8 cellular contexts compared by ENCODE assay signal in the genomic region with DNA sequence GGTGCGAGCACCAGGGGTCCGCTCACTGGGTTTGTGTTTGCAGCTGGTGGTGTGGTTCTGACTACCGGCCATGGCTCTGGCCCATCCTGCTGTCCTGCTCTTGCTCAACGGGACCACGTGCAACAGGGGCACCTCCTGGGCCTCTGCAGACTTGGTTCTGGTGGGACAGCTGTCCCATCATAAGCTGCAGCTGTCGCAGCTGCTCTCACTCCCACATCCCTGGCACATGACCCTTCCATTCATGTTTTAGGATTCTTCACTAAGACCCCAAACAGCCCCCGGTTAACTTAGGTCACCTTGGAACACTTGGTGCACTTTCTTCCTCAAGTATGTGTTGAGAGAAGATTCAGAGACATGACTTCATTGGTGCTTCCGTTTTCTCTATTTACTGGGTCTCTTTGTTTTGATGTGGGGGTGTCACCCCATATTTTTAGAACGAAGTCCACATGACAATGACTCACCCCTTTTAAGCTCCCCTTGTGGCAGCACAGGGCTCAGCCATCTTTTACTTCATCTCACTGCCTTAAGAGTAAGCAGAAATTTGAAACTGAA.
DNase-seq lines count a peak whose midpoint lies in the region; ATAC-seq, FAIRE-seq and TF ChIP-seq lines count a peak whose summit lies in the region.

No MANE protein-coding gene starts in this region.

- no peaks in the 10 kb centered on the region for H3K79me2 ChIP-seq in OCI-LY7 (ENCODE audit: insufficient read depth, low read depth, low read length)

- ATAC-seq in GM21723 (IDR thresholded peaks at IDR 0.05; ENCODE audit: unreplicated experiment), result peak; percentile 64

- no peak overlapping the region for H3K9ac ChIP-seq in kidney (ENCODE audit: low read length in 2 of 2)
- no peak overlapping the region for H3K9ac ChIP-seq in colonic mucosa (ENCODE audit: low read depth in 2 of 2, low read length in 2 of 2)

- H3K4me3 ChIP-seq in GM06990 (replicated peaks; ENCODE audit: low read depth, low read length) (no peak overlapping the region), OCI-LY7 (ENCODE audit: low read depth, low read length, poor library complexity, severe bottlenecking) (no peak overlapping the region), kidney (ENCODE audit: low read length in 2 of 2) (no peak overlapping the region), colonic mucosa (no peak overlapping the region)

- CTCF ChIA-PET in OCI-LY7 (lab: Charles Lee; ENCODE audit: unreplicated experiment), result no interaction called here

- H4K20me1 ChIP-seq in OCI-LY7 (ENCODE audit: insufficient read depth, low read length), result no peaks in the 10 kb centered on the region

- H3K27ac ChIP-seq in OCI-LY7 (ENCODE audit: low read depth, low read length, poor library complexity, severe bottlenecking) (no peak overlapping the region), kidney (ENCODE audit: low read depth in 2 of 2, low read length in 2 of 2) (no peak overlapping the region), colonic mucosa (no peak overlapping the region)

- no TSS peak for BruUV-seq in OCI-LY7 (replicated peaks; lab: Mats Ljungman, UMichigan)

- TF ChIP-seq CTCF in GM06990 (IDR thresholded peaks at IDR 0.05; ENCODE audit: insufficient read depth, low read length, poor library complexity, severe bottlenecking) (peak; percentile 42), OCI-LY7 (conservative IDR thresholded peaks at IDR 0.05; ENCODE audit: low read length) (0 out of 2 replicates have a peak, but pooled peaks have one; percentile 9), kidney (IDR thresholded peaks at IDR 0.05; ENCODE audit: borderline replicate concordance, extremely low read depth, insufficient read depth) (peak; percentile 5), colonic mucosa (IDR thresholded peaks at IDR 0.05) (no peak)

- H3K27me3 ChIP-seq in GM06990 (replicated peaks; ENCODE audit: control insufficient read depth, insufficient read depth, low read length), result 0 out of 2 replicates have a peak, but pooled peaks cover under 1% of the 10 kb centered on the region
- no peaks in the 10 kb centered on the region for H3K27me3 ChIP-seq in colonic mucosa

- no peak overlapping the region for H3K4me2 ChIP-seq in OCI-LY7 (ENCODE audit: low read length)

- H2AFZ ChIP-seq in OCI-LY7 (ENCODE audit: low read length), result no peak overlapping the region

- H3K36me3 ChIP-seq in GM06990 (ENCODE audit: control insufficient read depth, insufficient read depth, low read length), result no peaks in the 10 kb centered on the region
- H3K36me3 ChIP-seq in OCI-LY7 (ENCODE audit: insufficient read depth, low read length), result no peaks in the 10 kb centered on the region
- no peaks in the 10 kb centered on the region for H3K36me3 ChIP-seq in kidney (ENCODE audit: control insufficient read depth in 1 of 2, insufficient read depth in 2 of 2, low read length in 2 of 2)
- H3K36me3 ChIP-seq in colonic mucosa, result no peaks in the 10 kb centered on the region

- POLR2A ChIA-PET in OCI-LY7 (lab: Charles Lee), result no interaction called here

- H3K4me1 ChIP-seq in OCI-LY7 (ENCODE audit: insufficient read depth, low read length, poor library complexity, severe bottlenecking) (no peaks in the 10 kb centered on the region), kidney (ENCODE audit: control insufficient read depth in 1 of 2, insufficient read depth in 1 of 2, low read depth in 1 of 2, low read length in 2 of 2) (no peaks in the 10 kb centered on the region), colonic mucosa (no peaks in the 10 kb centered on the region)

- DNase-seq in GM06990 (ENCODE audit: extremely low read depth, insufficient read length), result no peak
- no peak for DNase-seq in OCI-LY7 (ENCODE audit: low spot score)
- no peak for DNase-seq in kidney
- DNase-seq in NCI-H526 treated with DMSO at 0.1 percent for 48 hours (lab: John Stamatoyannopoulos, UW), result no peak
- DNase-seq in colonic mucosa, result no peak
- no peak for DNase-seq in activated CD8-positive, alpha-beta memory T cell treated with anti-CD3 and anti-CD28 coated beads for 24 hours
- no peak for DNase-seq in UCSD-AML1 (lab: John Stamatoyannopoulos, UW; ENCODE audit: unreplicated experiment)

- intact Hi-C loops in OCI-LY7 (cut with micrococcal nuclease; ENCODE audit: unreplicated experiment) (no loop called here), kidney (cut with DNase I) (no loop called here), colonic mucosa (cut with DNase I) (no loop called here)

- H3K9me3 ChIP-seq in OCI-LY7 (ENCODE audit: low read length) (no peaks in the 10 kb centered on the region), kidney (ENCODE audit: control insufficient read depth in 1 of 2, low read length in 2 of 2) (no peaks in the 10 kb centered on the region), colonic mucosa (no peaks in the 10 kb centered on the region)

- no peaks in the 10 kb centered on the region for H3K9me2 ChIP-seq in OCI-LY7 (ENCODE audit: insufficient read depth, low read length)

- FAIRE-seq in kidney (lab: Jason Lieb, UNC), result no peak
